10 cellular contexts compared by ENCODE assay signal in genomic region chr1:156608036-156608674, GRCh38. TPM values are rescaled to one million over a fixed set of nuclear protein-coding genes. Genes with fewer than 3 reads are reported as not detected.
DNase-seq lines count a peak whose midpoint lies in the region; ATAC-seq, FAIRE-seq and TF ChIP-seq lines count a peak whose summit lies in the region.
"Had no signal": no experiment of that assay in that cellular context is flagged by ENCODE, and none has a peak within 500 bp of the region (broad histone marks: within the 10 kb centered on the region; RNA-seq: fewer than 3 reads in every experiment).

No MANE protein-coding gene starts in this region.

- DNase-seq in D721Med (ENCODE audit: insufficient read length, low spot score) (no peak), GM23338 (ENCODE audit: low spot score) (peak; percentile 92), NCI-H187 treated with DMSO at 0.1 percent for 48 hours (lab: John Stamatoyannopoulos, UW) (peak; percentile 75), T-helper 1 cell (peak; percentile 14 to 77 (median 49)), astrocyte of the hippocampus (ENCODE audit: low read depth, low spot score) (peak; percentile 78), hepatocyte (ENCODE audit: low spot score) (peak; percentile 85), smooth muscle cell (lab: John Stamatoyannopoulos, UW; ENCODE audit: unreplicated experiment) (no peak)

- peak overlapping the region; percentile 49; the same call in 1 of the 2 replicates for H3K27ac Mint-ChIP-seq in GM23338
- H3K27ac Mint-ChIP-seq: stimulated activated naive CD8-positive, alpha-beta T cell treated with anti-CD3 and anti-CD28 coated beads, Interleukin-15, Interleukin-2, amounts not matched to agents 100 ng/mL and 50 ng/mL, for 24 hours had no signal

- H3K4me2 ChIP-seq in GM23338, result no peak overlapping the region
- no peak overlapping the region for H3K4me2 ChIP-seq in hepatocyte
- no peak overlapping the region for H3K4me2 ChIP-seq in smooth muscle cell

- H2AFZ ChIP-seq in GM23338 (no peak overlapping the region), hepatocyte (no peak overlapping the region), smooth muscle cell (ENCODE audit: low read depth) (no peak overlapping the region)

- H3K9me2 ChIP-seq in GM23338 (ENCODE audit: insufficient read depth) (no peaks in the 10 kb centered on the region), hepatocyte (replicated peaks; ENCODE audit: insufficient read depth) (no peaks in the 10 kb centered on the region)

- WGBS in hepatocyte (ENCODE audit: low lambda C conversion rate, missing lambda C conversion rate), result 37% methylated on average over 7 of the region's 7 CpGs
- 32% methylated on average over 7 of the region's 7 CpGs for WGBS in smooth muscle cell (ENCODE audit: low lambda C conversion rate)

- ATAC-seq in GM23338 (peak; percentile 96), GM19395 (IDR thresholded peaks at IDR 0.05; ENCODE audit: unreplicated experiment) (no peak)

- TF ChIP-seq CTCF in D721Med (IDR thresholded peaks at IDR 0.05; ENCODE audit: insufficient read depth, missing control alignments), result peak; percentile 97
- TF ChIP-seq CTCF in GM23338 (conservative IDR thresholded peaks at IDR 0.05; ENCODE audit: low read depth in 2 of 2), result peak; percentile 67 to 95
- peak; percentile 74 for TF ChIP-seq CTCF in hepatocyte (IDR thresholded peaks at IDR 0.05; ENCODE audit: poor library complexity)
- TF ChIP-seq CTCF in smooth muscle cell (IDR thresholded peaks at IDR 0.05; ENCODE audit: borderline replicate concordance, insufficient read depth, poor library complexity, severe bottlenecking), result peak; percentile 64

- no peaks in the 10 kb centered on the region for H3K9me3 ChIP-seq in hepatocyte (ENCODE audit: low read depth)
- no peaks in the 10 kb centered on the region for H3K9me3 ChIP-seq in smooth muscle cell (replicated peaks; ENCODE audit: low read depth)

- no peaks in the 10 kb centered on the region for H3K36me3 Mint-ChIP-seq in GM23338 (ENCODE audit: low read depth)

- no peaks in the 10 kb centered on the region; the same call in none of the 2 replicates for H3F3A ChIP-seq in GM23338 (replicated peaks; ENCODE audit: low read depth)
- H3F3A ChIP-seq in smooth muscle cell (ENCODE audit: low read depth), result no peaks in the 10 kb centered on the region

- H3K4me1 Mint-ChIP-seq in GM23338, result peaks cover 14% of the 10 kb centered on the region

- H3K4me3 ChIP-seq in GM23338 (no peak overlapping the region), hepatocyte (no peak overlapping the region), smooth muscle cell (no peak overlapping the region)

- FAIRE-seq in D721Med (lab: Jason Lieb, UNC), result peak; percentile 89

- H3K36me3 ChIP-seq in GM23338 (ENCODE audit: insufficient read depth) (no peaks in the 10 kb centered on the region), hepatocyte (replicated peaks; ENCODE audit: insufficient read depth, low read depth) (no peaks in the 10 kb centered on the region), smooth muscle cell (ENCODE audit: low read depth) (no peaks in the 10 kb centered on the region)

- no peak overlapping the region for H3K4me3 Mint-ChIP-seq in GM23338
- H3K4me3 Mint-ChIP-seq: stimulated activated naive CD8-positive, alpha-beta T cell treated with anti-CD3 and anti-CD28 coated beads, Interleukin-15, Interleukin-2, amounts not matched to agents 100 ng/mL and 50 ng/mL, for 24 hours had no signal

- H3K79me2 ChIP-seq in GM23338 (replicated peaks; ENCODE audit: insufficient read depth), result no peaks in the 10 kb centered on the region
- no peaks in the 10 kb centered on the region for H3K79me2 ChIP-seq in hepatocyte
- H3K79me2 ChIP-seq in smooth muscle cell (ENCODE audit: low read depth), result no peaks in the 10 kb centered on the region

- no peak overlapping the region for H3K9ac ChIP-seq in smooth muscle cell (ENCODE audit: low read depth)

- no peak overlapping the region for H3K27ac ChIP-seq in GM23338 (ENCODE audit: low read depth)
- H3K27ac ChIP-seq in hepatocyte, result no peak overlapping the region
- H3K27ac ChIP-seq in smooth muscle cell (ENCODE audit: low read depth), result no peak overlapping the region

- H3K27me3 Mint-ChIP-seq in GM23338 (ENCODE audit: insufficient read depth, low read depth, poor library complexity), result no peaks in the 10 kb centered on the region

- H3K27me3 ChIP-seq in GM23338 (ENCODE audit: insufficient read depth) (no peaks in the 10 kb centered on the region), hepatocyte (no peaks in the 10 kb centered on the region), smooth muscle cell (ENCODE audit: low read depth) (no peaks in the 10 kb centered on the region)

- H3K4me1 ChIP-seq in GM23338 (ENCODE audit: insufficient read depth) (no peaks in the 10 kb centered on the region), hepatocyte (ENCODE audit: insufficient read depth) (no peaks in the 10 kb centered on the region), smooth muscle cell (ENCODE audit: low read depth) (no peaks in the 10 kb centered on the region)

- H4K20me1 ChIP-seq in GM23338 (replicated peaks; ENCODE audit: insufficient read depth) (no peaks in the 10 kb centered on the region), hepatocyte (ENCODE audit: insufficient read depth, poor library complexity, severe bottlenecking) (no peaks in the 10 kb centered on the region), smooth muscle cell (ENCODE audit: low read depth) (no peaks in the 10 kb centered on the region)

- no peaks in the 10 kb centered on the region for H3K9me3 Mint-ChIP-seq in GM23338
- H3K9me3 Mint-ChIP-seq: stimulated activated naive CD8-positive, alpha-beta T cell treated with anti-CD3 and anti-CD28 coated beads, Interleukin-15, Interleukin-2, amounts not matched to agents 100 ng/mL and 50 ng/mL, for 24 hours had no signal

TF ChIP-seq in GM23338, 12 proteins besides CTCF, POLR2A, EP300 and RAD21 (continues in another document):
- TF ChIP-seq STAT1 (IDR thresholded peaks at IDR 0.05; ENCODE audit: unreplicated experiment) (no peak), ZNF114 (CRISPR knock-in tag; IDR thresholded peaks at IDR 0.05) (no peak), JUNB (IDR thresholded peaks at IDR 0.05; ENCODE audit: unreplicated experiment) (no peak), ETS1 (IDR thresholded peaks at IDR 0.05) (no peak)

RNA-seq across cellular contexts. Expression of gene GPATCH4, which starts 6.9 kb away (rescaled TPM):
- 58.9 and 95.7 TPM in 2 replicates for total RNA-seq in GM23338 (2014; rRNA removed; shearing (Covaris generic))
- polyA plus RNA-seq in GM23338 (2016; fragmentation: Nextera tagmentation; extraction: Ambion mirVana), result 174 and 187 TPM in 2 replicates
- 5.6 and 17.4 TPM in 2 replicates for total RNA-seq in hepatocyte
- polyA plus RNA-seq in hepatocyte, result 28.3 and 28.6 TPM in 2 replicates
- total RNA-seq in smooth muscle cell, result 7.5 and 11.9 TPM in 2 replicates
- 19.9 and 31.3 TPM in 2 replicates for polyA plus RNA-seq in smooth muscle cell

RNA-seq across cellular contexts. Expression of gene HAPLN2, which starts 11.1 kb away (rescaled TPM):
- not detected in 2 replicates for total RNA-seq in GM23338 (2014; rRNA removed; shearing (Covaris generic))
- 0.53 TPM in 1 of 2 replicates, not detected in the other for polyA plus RNA-seq in GM23338 (2016; fragmentation: Nextera tagmentation; extraction: Ambion mirVana)
- total RNA-seq in hepatocyte, result not detected in 2 replicates
- not detected in 2 replicates for polyA plus RNA-seq in hepatocyte
- total RNA-seq in smooth muscle cell, result not detected in 2 replicates
- polyA plus RNA-seq in smooth muscle cell, result 1.00 TPM in 1 of 2 replicates, not detected in the other
- total RNA-seq: T-helper 2 cell treated with Interferon-gamma antibody and Interleukin-4, amounts not matched to agents 100 ng/mL and 5 ng/mL, for 36 hours had no signal

RNA-seq across cellular contexts. Expression of gene NAXE, which starts 16.6 kb away (rescaled TPM):
- total RNA-seq in GM23338 (2014; rRNA removed; shearing (Covaris generic)), result 62.6 and 87.5 TPM in 2 replicates
- polyA plus RNA-seq in GM23338 (2016; fragmentation: Nextera tagmentation; extraction: Ambion mirVana) (82.1 and 83.1 TPM in 2 replicates), hepatocyte (198 and 218 TPM in 2 replicates), smooth muscle cell (72.5 and 85.5 TPM in 2 replicates)
- total RNA-seq in hepatocyte (94.2 and 117 TPM in 2 replicates), smooth muscle cell (50.5 and 53.7 TPM in 2 replicates)

RNA-seq across cellular contexts. Expression of gene TTC24, which starts 28.6 kb away (rescaled TPM):
- not detected in 2 replicates for total RNA-seq in GM23338 (2014; rRNA removed; shearing (Covaris generic))
- polyA plus RNA-seq in GM23338 (2016; fragmentation: Nextera tagmentation; extraction: Ambion mirVana) (not detected in 2 replicates), hepatocyte (not detected in 2 replicates), smooth muscle cell (not detected in 2 replicates)
- total RNA-seq in hepatocyte (not detected in 2 replicates), smooth muscle cell (not detected in 2 replicates)

RNA-seq across cellular contexts. Expression of gene BCAN, which starts 33.8 kb away (rescaled TPM):
- 5.5 and 8.0 TPM in 2 replicates for total RNA-seq in GM23338 (2014; rRNA removed; shearing (Covaris generic))
- polyA plus RNA-seq in GM23338 (2016; fragmentation: Nextera tagmentation; extraction: Ambion mirVana), result 2.3 and 3.6 TPM in 2 replicates
- 0.03 and 0.84 TPM in 2 replicates for total RNA-seq in hepatocyte
- not detected in 2 replicates for polyA plus RNA-seq in hepatocyte
- not detected in 2 replicates for total RNA-seq in smooth muscle cell
- 0.79 TPM in 1 of 2 replicates, not detected in the other for polyA plus RNA-seq in smooth muscle cell
- total RNA-seq: T-helper 2 cell treated with Interferon-gamma antibody and Interleukin-4, amounts not matched to agents 100 ng/mL and 5 ng/mL, for 36 hours had no signal

Comparison
In these comparisons a context has a peak if more than half of its experiments do, and no peak if none do; other contexts are left out.
1. DNase-seq: peak in GM23338 (single experiment), NCI-H187 treated with DMSO at 0.1 percent for 48 hours (single experiment), T-helper 1 cell (5 of 5), astrocyte of the hippocampus (single experiment) and hepatocyte (single experiment); none in D721Med (single experiment) and smooth muscle cell (single experiment).
2. Peak in every context shown above with its lines, with median percentiles within 50 percentile points of each other: CTCF ChIP-seq.